1 cellular context compared by ENCODE assay signal in the genomic region with DNA sequence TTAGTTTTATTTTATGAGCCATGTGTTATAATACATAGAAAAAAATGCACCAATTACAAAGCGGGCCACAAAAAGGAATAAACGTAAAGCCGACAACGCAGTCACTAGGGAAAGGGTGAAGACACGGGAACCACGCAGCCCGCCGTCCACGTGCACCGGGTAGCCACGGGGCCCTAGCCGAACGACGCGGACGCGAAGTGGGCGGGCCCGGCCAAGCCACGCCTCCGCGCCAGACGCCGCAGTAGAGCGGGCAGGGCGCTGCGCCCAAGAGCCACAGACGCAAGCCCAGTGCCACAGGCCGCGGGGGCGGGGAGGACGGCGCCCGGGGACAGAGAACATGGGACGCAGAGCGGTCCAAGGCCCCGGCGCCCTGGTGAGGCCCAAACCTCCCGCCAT.
A peak's percentile ranks its signal among the peaks of the same experiment; 100 is the strongest.
TF ChIP-seq lines count a peak whose summit lies in the region.

A gene with protein sequence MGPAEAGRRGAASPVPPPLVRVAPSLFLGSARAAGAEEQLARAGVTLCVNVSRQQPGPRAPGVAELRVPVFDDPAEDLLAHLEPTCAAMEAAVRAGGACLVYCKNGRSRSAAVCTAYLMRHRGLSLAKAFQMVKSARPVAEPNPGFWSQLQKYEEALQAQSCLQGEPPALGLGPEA (plus strand): TSS at position 274 of the 396 bp plus-strand sequence. CDS start 328 bp downstream, outside the sequence.

TF ChIP-seq in A549, 52 proteins besides CTCF, POLR2A, EP300 and RAD21 (continued from another document):
- TF ChIP-seq, protein P1, sequence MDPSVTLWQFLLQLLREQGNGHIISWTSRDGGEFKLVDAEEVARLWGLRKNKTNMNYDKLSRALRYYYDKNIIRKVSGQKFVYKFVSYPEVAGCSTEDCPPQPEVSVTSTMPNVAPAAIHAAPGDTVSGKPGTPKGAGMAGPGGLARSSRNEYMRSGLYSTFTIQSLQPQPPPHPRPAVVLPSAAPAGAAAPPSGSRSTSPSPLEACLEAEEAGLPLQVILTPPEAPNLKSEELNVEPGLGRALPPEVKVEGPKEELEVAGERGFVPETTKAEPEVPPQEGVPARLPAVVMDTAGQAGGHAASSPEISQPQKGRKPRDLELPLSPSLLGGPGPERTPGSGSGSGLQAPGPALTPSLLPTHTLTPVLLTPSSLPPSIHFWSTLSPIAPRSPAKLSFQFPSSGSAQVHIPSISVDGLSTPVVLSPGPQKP (IDR thresholded peaks at IDR 0.05; ENCODE audit: low read depth, low read length), result no peak
- TF ChIP-seq RNF2 (IDR thresholded peaks at IDR 0.05; ENCODE audit: borderline replicate concordance, low read depth), result 0 out of 2 replicates have a peak, but pooled peaks have one; percentile 28
- TF ChIP-seq, protein P2, sequence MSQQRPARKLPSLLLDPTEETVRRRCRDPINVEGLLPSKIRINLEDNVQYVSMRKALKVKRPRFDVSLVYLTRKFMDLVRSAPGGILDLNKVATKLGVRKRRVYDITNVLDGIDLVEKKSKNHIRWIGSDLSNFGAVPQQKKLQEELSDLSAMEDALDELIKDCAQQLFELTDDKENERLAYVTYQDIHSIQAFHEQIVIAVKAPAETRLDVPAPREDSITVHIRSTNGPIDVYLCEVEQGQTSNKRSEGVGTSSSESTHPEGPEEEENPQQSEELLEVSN (IDR thresholded peaks at IDR 0.05; ENCODE audit: borderline replicate concordance, low read depth), result peak; percentile 96
- TF ChIP-seq ZSCAN20 (CRISPR knock-in tag; IDR thresholded peaks at IDR 0.05), result no peak
- TF ChIP-seq, protein P3, sequence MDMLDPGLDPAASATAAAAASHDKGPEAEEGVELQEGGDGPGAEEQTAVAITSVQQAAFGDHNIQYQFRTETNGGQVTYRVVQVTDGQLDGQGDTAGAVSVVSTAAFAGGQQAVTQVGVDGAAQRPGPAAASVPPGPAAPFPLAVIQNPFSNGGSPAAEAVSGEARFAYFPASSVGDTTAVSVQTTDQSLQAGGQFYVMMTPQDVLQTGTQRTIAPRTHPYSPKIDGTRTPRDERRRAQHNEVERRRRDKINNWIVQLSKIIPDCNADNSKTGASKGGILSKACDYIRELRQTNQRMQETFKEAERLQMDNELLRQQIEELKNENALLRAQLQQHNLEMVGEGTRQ (IDR thresholded peaks at IDR 0.05), result peak; percentile 74
- no peak for TF ChIP-seq RCOR1 (IDR thresholded peaks at IDR 0.05; ENCODE audit: low read depth, low read length)
- TF ChIP-seq SREBF2 (IDR thresholded peaks at IDR 0.05), result no peak
- peak; percentile 79; the same call in 1 of the 2 replicates for TF ChIP-seq NPAS2 (CRISPR knock-in tag; IDR thresholded peaks at IDR 0.05; ENCODE audit: borderline replicate concordance)
- TF ChIP-seq JUN (IDR thresholded peaks at IDR 0.05), result peak; percentile 39 to 55; a peak in 2 of 5 replicates
- TF ChIP-seq, protein P4, sequence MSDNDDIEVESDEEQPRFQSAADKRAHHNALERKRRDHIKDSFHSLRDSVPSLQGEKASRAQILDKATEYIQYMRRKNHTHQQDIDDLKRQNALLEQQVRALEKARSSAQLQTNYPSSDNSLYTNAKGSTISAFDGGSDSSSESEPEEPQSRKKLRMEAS (IDR thresholded peaks at IDR 0.05), result peak; percentile 100
